7 cellular contexts compared by ENCODE assay signal in the genomic region with DNA sequence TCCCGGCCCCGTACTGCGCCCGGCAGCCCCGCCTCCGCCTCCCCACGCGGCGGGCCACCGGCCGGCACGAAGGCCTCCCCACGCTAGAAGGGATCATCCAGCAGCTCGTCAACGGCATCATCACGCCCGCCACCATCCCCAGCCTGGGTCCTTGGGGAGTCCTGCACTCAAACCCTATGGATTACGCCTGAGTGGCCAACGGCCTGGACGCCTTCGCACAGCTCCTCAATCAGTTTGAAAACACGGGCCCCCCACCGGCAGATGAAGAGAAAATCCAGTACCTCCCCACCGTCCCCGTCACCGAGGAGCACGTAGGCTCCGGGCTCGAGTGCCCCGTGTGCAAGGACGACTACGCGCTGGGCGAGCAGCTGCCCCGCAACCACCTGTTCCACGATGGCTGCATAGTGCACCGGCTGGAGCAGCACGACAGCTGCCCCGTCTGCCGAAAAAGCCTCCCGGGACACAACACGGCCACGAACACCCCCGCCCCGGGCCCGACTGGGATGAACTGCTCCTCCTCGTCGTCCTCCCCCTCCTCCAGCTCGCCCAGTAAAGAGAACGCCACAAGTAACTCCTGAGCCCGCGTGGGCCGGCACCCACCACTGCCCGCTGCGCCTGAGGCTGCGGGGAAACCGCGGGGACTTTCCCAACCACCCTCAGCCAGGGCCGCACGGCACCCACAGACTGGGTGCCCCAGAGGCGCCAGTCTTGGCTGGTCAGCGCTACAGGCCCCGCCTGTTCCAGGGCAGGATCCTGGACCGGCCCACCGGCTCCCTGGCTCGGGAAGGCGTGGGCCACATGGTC. TPM values are rescaled to one million over a fixed set of nuclear protein-coding genes. Genes with fewer than 3 reads are reported as not detected.
DNase-seq lines count a peak whose midpoint lies in the region; ATAC-seq and TF ChIP-seq lines count a peak whose summit lies in the region.

No MANE protein-coding gene starts in this region.

- no peak for DNase-seq in adipocyte (ENCODE audit: low read depth)
- peak in 1 of 2 donors; percentile 69 for DNase-seq in tibial artery
- DNase-seq in RKO (ENCODE audit: low spot score): no peak
- DNase-seq in cerebellum (ENCODE audit: low spot score): no peak

- H3K36me3 ChIP-seq in OCI-LY1 (ENCODE audit: insufficient read depth, low read length) (no peaks in the 10 kb centered on the region), adipocyte (ENCODE audit: control insufficient read depth, insufficient read depth, low read length, severe bottlenecking) (no peaks in the 10 kb centered on the region), mucosa of rectum (ENCODE audit: control insufficient read depth in 2 of 2, insufficient read depth in 2 of 2, low read length in 2 of 2) (no peaks in the 10 kb centered on the region), tibial artery (no peaks in the 10 kb centered on the region)

- H3K4me1 ChIP-seq in OCI-LY1 (ENCODE audit: insufficient read depth, low read length, severe bottlenecking) (no peaks in the 10 kb centered on the region), adipocyte (ENCODE audit: control insufficient read depth, insufficient read depth, low read length) (peaks cover 7% of the 10 kb centered on the region), mucosa of rectum (ENCODE audit: control insufficient read depth in 2 of 2, insufficient read depth in 2 of 2, low read length in 2 of 2) (peaks cover 0 to 4% of the 10 kb centered on the region in 2 donors), tibial artery (peaks cover 4 to 15% (median 10%) of the 10 kb centered on the region in 4 donors)

- H3K9me3 ChIP-seq in OCI-LY1 (ENCODE audit: low read length): no peaks in the 10 kb centered on the region
- no peaks in the 10 kb centered on the region for H3K9me3 ChIP-seq in adipocyte (ENCODE audit: control insufficient read depth, low read length)
- H3K9me3 ChIP-seq in mucosa of rectum (ENCODE audit: control insufficient read depth in 2 of 2, low read length in 2 of 2): no peaks in the 10 kb centered on the region
- no peaks in the 10 kb centered on the region for H3K9me3 ChIP-seq in tibial artery

- no peaks in the 10 kb centered on the region for H3K79me2 ChIP-seq in OCI-LY1 (ENCODE audit: insufficient read depth, low read length)

- H3K27me3 ChIP-seq in OCI-LY1 (ENCODE audit: insufficient read depth, low read length) (peaks cover 13% of the 10 kb centered on the region; the same call in 1 of the 2 replicates), adipocyte (replicated peaks; ENCODE audit: control insufficient read depth, insufficient read depth, low read length) (peaks cover 57% of the 10 kb centered on the region), mucosa of rectum (ENCODE audit: control insufficient read depth in 2 of 2, insufficient read depth in 2 of 2, low read length in 2 of 2) (no peaks in the 10 kb centered on the region), tibial artery (peaks cover 0 to 4% of the 10 kb centered on the region in 2 donors)

- no peaks in the 10 kb centered on the region for H4K20me1 ChIP-seq in OCI-LY1 (ENCODE audit: insufficient read depth, low read length)

- intact Hi-C loops in tibial artery (cut with DNase I; ENCODE audit: low total_unique reads): loop anchor here (5.0 kb wide), 1 partner anchor 36 kb away; no protein-coding TSS in a partner anchor

- ATAC-seq in GM19397 (IDR thresholded peaks at IDR 0.05; ENCODE audit: unreplicated experiment): peak; percentile 62

- H3K9me2 ChIP-seq in OCI-LY1 (ENCODE audit: low read depth, low read length): no peaks in the 10 kb centered on the region

- no peak overlapping the region for H2AFZ ChIP-seq in OCI-LY1 (ENCODE audit: low read length)

- no peaks in the 10 kb centered on the region for H3F3A ChIP-seq in OCI-LY1 (ENCODE audit: insufficient read depth, low read length)

- TF ChIP-seq CTCF in OCI-LY1 (IDR thresholded peaks at IDR 0.05; ENCODE audit: low read length) (no peak), tibial artery (IDR thresholded peaks at IDR 0.05) (no peak)

- H3K27ac ChIP-seq in OCI-LY1 (ENCODE audit: low read depth, low read length, poor library complexity, severe bottlenecking) (no peak overlapping the region), mucosa of rectum (ENCODE audit: low read depth in 2 of 2, low read length in 2 of 2) (no peak overlapping the region), tibial artery (peak overlapping the region; percentile 60 to 61)

- H3K4me3 ChIP-seq in OCI-LY1 (ENCODE audit: low read depth, low read length, poor library complexity, severe bottlenecking): no peak overlapping the region
- peak overlapping the region; percentile 33 for H3K4me3 ChIP-seq in adipocyte (ENCODE audit: low read length)
- H3K4me3 ChIP-seq in mucosa of rectum (ENCODE audit: low read length in 2 of 2): peak overlapping the region; percentile 37 to 53
- peak overlapping the region; percentile 41 to 58 for H3K4me3 ChIP-seq in tibial artery

- H3K4me2 ChIP-seq in OCI-LY1 (ENCODE audit: low read length): peak overlapping the region; percentile 19; the same call in 1 of the 2 replicates

- H3K9ac ChIP-seq in OCI-LY1 (ENCODE audit: low read length) (no peak overlapping the region), adipocyte (ENCODE audit: low read length) (no peak overlapping the region), mucosa of rectum (ENCODE audit: low read depth in 1 of 2, low read length in 2 of 2) (no peak overlapping the region)

RNA-seq across cellular contexts. Expression of a gene that starts 39.0 kb away (rescaled TPM):
- 23.0 TPM for total RNA-seq in cerebellum

Comparison
In these comparisons a context has a peak if more than half of its experiments do, and no peak if none do; other contexts are left out.
1. H3K27ac ChIP-seq: peak in tibial artery (2 of 2); none in OCI-LY1 (single experiment) and mucosa of rectum (0 of 2).